ENCODE assay signal across 8 cellular contexts in genomic region chr1:162847839-162848453, GRCh38. TPM values are rescaled to one million over a fixed set of nuclear protein-coding genes. Genes with fewer than 3 reads are reported as not detected.
A peak's percentile ranks its signal among the peaks of the same experiment; 100 is the strongest.
DNase-seq lines count a peak whose midpoint lies in the region; ATAC-seq and TF ChIP-seq lines count a peak whose summit lies in the region.

No MANE protein-coding gene starts in this region.

- no peak overlapping the region for H3K27ac Mint-ChIP-seq in progenitor cell of endocrine pancreas

- peak; percentile 67 for ATAC-seq in GM18907 (IDR thresholded peaks at IDR 0.05; ENCODE audit: unreplicated experiment)

- H3K4me3 ChIP-seq in SJSA1 (no peak overlapping the region), uterus (no peak overlapping the region)

- H3K4me1 Mint-ChIP-seq in progenitor cell of endocrine pancreas (ENCODE audit: low read depth), result no peaks in the 10 kb centered on the region

- H3K36me3 ChIP-seq in SJSA1 (no peaks in the 10 kb centered on the region), uterus (no peaks in the 10 kb centered on the region)

- intact Hi-C loops in head of caudate nucleus (cut with DNase I), result loop anchor here (10.0 kb wide), 1 partner anchor 467 kb away; no protein-coding TSS in a partner anchor
- intact Hi-C loops in uterus (cut with DNase I; ENCODE audit: low total_unique reads), result no loop called here

- TF ChIP-seq POLR2A in uterus (IDR thresholded peaks at IDR 0.05), result no peak

- DNase-seq in AG08396 (ENCODE audit: low spot score), result peak; percentile 54
- DNase-seq in LoVo (ENCODE audit: low spot score), result peak; percentile 75
- peak; percentile 64 to 79 for DNase-seq in SJSA1 (ENCODE audit: low read depth in 1 of 2, low spot score in 2 of 2)
- peak; percentile 78 for DNase-seq in activated naive CD4-positive, alpha-beta T cell treated with Interleukin-2 at 50 U/mL for 16 hours
- peak; percentile 59 to 94 (median 87) for DNase-seq in head of caudate nucleus
- peak; percentile 81 for DNase-seq in progenitor cell of endocrine pancreas (ENCODE audit: low spot score, unreplicated experiment)
- DNase-seq in uterus, result peak; percentile 67 to 78

- H3K27ac ChIP-seq in SJSA1, result no peak overlapping the region
- H3K27ac ChIP-seq in uterus, result no peak overlapping the region

- H3K36me3 Mint-ChIP-seq in progenitor cell of endocrine pancreas (ENCODE audit: insufficient read depth), result no peaks in the 10 kb centered on the region

- H3K4me1 ChIP-seq in SJSA1 (replicated peaks), result peaks cover 21% of the 10 kb centered on the region
- H3K4me1 ChIP-seq in uterus, result no peaks in the 10 kb centered on the region

- TF ChIP-seq CTCF in progenitor cell of endocrine pancreas (IDR thresholded peaks at IDR 0.05; ENCODE audit: unreplicated experiment) (peak; percentile 97), uterus (IDR thresholded peaks at IDR 0.05) (peak; percentile 60 to 90 (median 80))

- H3K27me3 Mint-ChIP-seq in progenitor cell of endocrine pancreas, result no peaks in the 10 kb centered on the region

- H3K27me3 ChIP-seq in SJSA1 (replicated peaks) (no peaks in the 10 kb centered on the region), uterus (no peaks in the 10 kb centered on the region)

- no peak overlapping the region for H3K4me3 Mint-ChIP-seq in progenitor cell of endocrine pancreas (ENCODE audit: low read depth)

- no peaks in the 10 kb centered on the region for H3K9me3 Mint-ChIP-seq in progenitor cell of endocrine pancreas (ENCODE audit: low read depth)

- H3K9me3 ChIP-seq in SJSA1 (replicated peaks), result no peaks in the 10 kb centered on the region
- no peaks in the 10 kb centered on the region for H3K9me3 ChIP-seq in uterus

RNA-seq across cellular contexts. Expression of gene CCDC190, which starts 13.0 kb away (rescaled TPM):
- 2.8 and 5.5 TPM in 2 replicates for total RNA-seq in SJSA1 (2014; rRNA removed; shearing (Covaris generic))
- total RNA-seq in progenitor cell of endocrine pancreas, result 0.19 and 0.75 TPM in 2 replicates
- under 1 TPM in 2 of 4 donors, not detected in 2; 0.07 to 0.76 TPM for total RNA-seq in uterus

RNA-seq across cellular contexts. Expression of gene HSD17B7, which starts 57.4 kb away (rescaled TPM):
- total RNA-seq in SJSA1 (2014; rRNA removed; shearing (Covaris generic)), result 9.9 and 12.3 TPM in 2 replicates
- total RNA-seq in progenitor cell of endocrine pancreas (50.1 and 51.7 TPM in 2 replicates), uterus (10 to 100 TPM in 2 of 4 donors, 1 to 10 TPM in 2; 3.1 to 24.7 (median 10.3) TPM)
